ENCODE assay signal across 27 cellular contexts in the genomic region with DNA sequence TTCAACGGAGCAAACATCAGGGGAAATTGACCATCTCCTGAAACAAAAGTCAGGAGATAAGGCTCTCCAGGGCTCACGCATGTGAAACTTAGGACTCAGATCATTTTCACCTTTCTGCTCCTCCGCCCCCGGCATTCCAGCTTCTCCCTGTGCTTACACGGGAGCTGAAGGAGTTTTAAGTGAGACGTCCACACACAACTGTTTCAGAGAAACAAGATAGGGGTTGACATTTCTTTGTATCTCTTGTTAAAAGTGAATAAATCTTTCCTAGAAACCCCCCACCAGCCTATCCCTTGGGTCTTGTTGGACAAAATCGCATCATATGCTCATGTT.
"Had no signal": no experiment of that assay in that cellular context is flagged by ENCODE, and none has a peak within 500 bp of the region (broad histone marks: within the 10 kb centered on the region; RNA-seq: fewer than 3 reads in every experiment).

No MANE protein-coding gene starts in this region.

- DNase-seq: activated B cell treated with CpG ODN at 0.5 μM for 24 hours; activated CD4-positive, alpha-beta memory T cell treated with anti-CD3 and anti-CD28 coated beads, Interleukin-2, amount 10 ng/mL, durations not matched to agents 7 days and 5 days; activated CD4-positive, alpha-beta T cell treated with anti-CD3 and anti-CD28 coated beads for 48 hours; activated CD8-positive, alpha-beta memory T cell treated with anti-CD3 and anti-CD28 coated beads, Interleukin-2, amount 10 ng/mL, durations not matched to agents 7 days and 5 days; activated effector memory CD4-positive, alpha-beta T cell treated with anti-CD3 and anti-CD28 coated beads, Interleukin-2, amount 50 U/mL, for 16 hours; activated naive CD4-positive, alpha-beta T cell treated with anti-CD3 and anti-CD28 coated beads, Interleukin-2, amount 50 U/mL, for 16 hours; activated T-cell treated with anti-CD3 and anti-CD28 coated beads for 4 hours; aorta; brain microvascular endothelial cell; caudate nucleus; effector CD4-positive, alpha-beta T cell; erythroblast; foreskin fibroblast; left cardiac atrium; mucosa of descending colon; nephron progenitor cell; nucleus accumbens; small intestine; stomach; T-helper 1 cell; T1000; transverse colon had no signal

- H3K4me1 Mint-ChIP-seq: activated B cell treated with CpG ODN at 0.5 μM for 24 hours; activated CD4-positive, alpha-beta memory T cell treated with anti-CD3 and anti-CD28 coated beads, Interleukin-2, amount 10 ng/mL, durations not matched to agents 7 days and 5 days; activated CD8-positive, alpha-beta memory T cell treated with anti-CD3 and anti-CD28 coated beads, Interleukin-2, amount 10 ng/mL, durations not matched to agents 7 days and 5 days; memory B cell; stimulated activated memory B cell treated with anti-CD40 and anti-IgM and Interleukin-4, amounts not matched to agents 10 μg/mL and 1 μg/mL and 100 μg/mL, for 72 hours had no signal

- H3K27me3 ChIP-seq: brain microvascular endothelial cell, stomach, suprapubic skin, transverse colon had no signal

- H3K4me3 ChIP-seq: mucosa of descending colon, stomach, suprapubic skin, transverse colon had no signal

- H3K36me3 Mint-ChIP-seq: activated CD8-positive, alpha-beta memory T cell treated with anti-CD3 and anti-CD28 coated beads, Interleukin-2, amount 10 ng/mL, durations not matched to agents 7 days and 5 days; memory B cell; stimulated activated memory B cell treated with anti-CD40 and anti-IgM and Interleukin-4, amounts not matched to agents 10 μg/mL and 1 μg/mL and 100 μg/mL, for 72 hours had no signal

- H3K36me3 ChIP-seq: brain microvascular endothelial cell, stomach, suprapubic skin, transverse colon had no signal

- H3K27ac ChIP-seq: brain microvascular endothelial cell, stomach, suprapubic skin, transverse colon had no signal

- H3K4me1 ChIP-seq: transverse colon had no signal

- H3K9me3 Mint-ChIP-seq: activated B cell treated with CpG ODN at 0.5 μM for 24 hours; activated CD4-positive, alpha-beta memory T cell treated with anti-CD3 and anti-CD28 coated beads, Interleukin-2, amount 10 ng/mL, durations not matched to agents 7 days and 5 days; dendritic cell treated with granulocyte-macrophage colony-stimulating factor and Interleukin-4, amounts not matched to agents 40 ng/mL and 50 ng/mL, for 4 days; memory B cell; stimulated activated memory B cell treated with anti-CD40 and anti-IgM and Interleukin-4, amounts not matched to agents 10 μg/mL and 1 μg/mL and 100 μg/mL, for 72 hours had no signal

- H3K27ac Mint-ChIP-seq: activated B cell treated with CpG ODN at 0.5 μM for 24 hours; activated CD4-positive, alpha-beta memory T cell treated with anti-CD3 and anti-CD28 coated beads, Interleukin-2, amount 10 ng/mL, durations not matched to agents 7 days and 5 days; activated CD8-positive, alpha-beta memory T cell treated with anti-CD3 and anti-CD28 coated beads, Interleukin-2, amount 10 ng/mL, durations not matched to agents 7 days and 5 days; dendritic cell treated with granulocyte-macrophage colony-stimulating factor and Interleukin-4, amounts not matched to agents 40 ng/mL and 50 ng/mL, for 4 days; memory B cell; nephron progenitor cell; stimulated activated memory B cell treated with anti-CD40 and anti-IgM and Interleukin-4, amounts not matched to agents 10 μg/mL and 1 μg/mL and 100 μg/mL, for 72 hours had no signal

- ATAC-seq: activated CD8-positive, alpha-beta memory T cell treated with anti-CD3 and anti-CD28 coated beads, Interleukin-2, amount 10 ng/mL, durations not matched to agents 7 days and 5 days; left cardiac atrium; mucosa of descending colon; sciatic nerve; stimulated activated memory B cell treated with anti-CD40 and anti-IgM and Interleukin-4, amounts not matched to agents 10 μg/mL and 1 μg/mL and 100 μg/mL, for 72 hours had no signal

- H3K4me3 Mint-ChIP-seq: activated B cell treated with CpG ODN at 0.5 μM for 24 hours; activated CD4-positive, alpha-beta memory T cell treated with anti-CD3 and anti-CD28 coated beads, Interleukin-2, amount 10 ng/mL, durations not matched to agents 7 days and 5 days; activated CD8-positive, alpha-beta memory T cell treated with anti-CD3 and anti-CD28 coated beads, Interleukin-2, amount 10 ng/mL, durations not matched to agents 7 days and 5 days; dendritic cell treated with granulocyte-macrophage colony-stimulating factor and Interleukin-4, amounts not matched to agents 40 ng/mL and 50 ng/mL, for 4 days; memory B cell; nephron progenitor cell; stimulated activated memory B cell treated with anti-CD40 and anti-IgM and Interleukin-4, amounts not matched to agents 10 μg/mL and 1 μg/mL and 100 μg/mL, for 72 hours had no signal

- H3K9me3 ChIP-seq: mucosa of descending colon, stomach, suprapubic skin, transverse colon had no signal
